ENCODE assay signal across 1 cellular context in the genomic region with DNA sequence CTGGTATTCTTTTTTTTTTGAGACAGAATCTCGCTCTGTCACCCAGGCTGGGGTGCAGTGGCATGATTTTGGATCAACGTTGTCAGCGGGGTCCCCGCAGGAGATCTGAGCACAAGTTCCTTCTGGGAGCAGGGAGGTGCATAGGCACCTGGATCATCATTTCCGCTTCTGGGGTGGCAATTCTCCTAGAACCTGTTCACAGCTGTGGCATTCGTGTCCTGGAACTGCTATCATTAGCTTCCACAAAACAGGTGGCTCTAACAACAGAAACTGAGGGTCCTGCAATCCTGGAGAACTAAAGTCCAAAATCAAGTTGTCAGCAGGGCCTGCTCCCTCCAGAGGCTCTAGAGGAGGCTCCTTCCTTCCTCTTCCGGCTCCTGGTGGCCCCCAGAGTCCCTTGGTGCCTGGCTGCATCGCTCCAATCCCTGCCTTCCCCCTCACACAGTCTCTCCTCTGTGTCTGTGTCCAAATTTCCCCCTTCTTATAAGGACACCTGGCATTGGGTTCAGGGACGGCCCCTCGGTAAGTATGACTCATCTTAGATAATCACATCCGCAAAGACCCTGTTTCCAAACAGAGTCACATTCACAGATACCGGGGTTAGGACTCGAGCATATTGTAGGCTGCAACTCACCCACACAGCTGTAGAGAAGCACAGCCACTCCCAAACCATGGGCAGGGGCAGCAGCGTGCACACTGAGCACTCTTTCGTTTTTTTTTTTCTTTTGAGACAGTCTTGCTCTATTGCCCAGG.
TF ChIP-seq lines count a peak whose summit lies in the region.

No MANE protein-coding gene starts in this region.

TF ChIP-seq in H1, 55 proteins besides CTCF, POLR2A, EP300 and RAD21 (continued from another document):
- no peak for TF ChIP-seq USF2 (IDR thresholded peaks at IDR 0.05; ENCODE audit: low read length)
- TF ChIP-seq EZH2 (IDR thresholded peaks at IDR 0.05; ENCODE audit: low read depth, low read length, severe bottlenecking): no peak
- no peak for TF ChIP-seq BCL11A (IDR thresholded peaks at IDR 0.05; ENCODE audit: low read depth in 2 of 2, low read length in 2 of 2)
